17 cellular contexts compared by ENCODE assay signal in genomic region chr2:203830294-203831055, GRCh38. TPM values are rescaled to one million over a fixed set of nuclear protein-coding genes. Genes with fewer than 3 reads are reported as not detected.
DNase-seq lines count a peak whose midpoint lies in the region; ATAC-seq lines count a peak whose summit lies in the region.
"Had no signal": no experiment of that assay in that cellular context is flagged by ENCODE, and none has a peak within 500 bp of the region (broad histone marks: within the 10 kb centered on the region; RNA-seq: fewer than 3 reads in every experiment).

No MANE protein-coding gene starts in this region.

- H3K36me3 Mint-ChIP-seq in activated CD8-positive, alpha-beta memory T cell treated with anti-CD3 and anti-CD28 coated beads, Interleukin-2, amount 10 ng/mL, durations not matched to agents 7 days and 5 days = peaks cover 14% of the 10 kb centered on the region
- H3K36me3 Mint-ChIP-seq: memory B cell, neural progenitor cell had no signal

- peaks cover 11% of the 10 kb centered on the region for H3K9me3 Mint-ChIP-seq in activated CD8-positive, alpha-beta memory T cell treated with anti-CD3 and anti-CD28 coated beads, Interleukin-2, amount 10 ng/mL, durations not matched to agents 7 days and 5 days (ENCODE audit: low read depth)
- H3K9me3 Mint-ChIP-seq: memory B cell had no signal

- CTCF ChIA-PET in activated CD8-positive, alpha-beta memory T cell treated with anti-CD3 and anti-CD28 coated beads, Interleukin-2, amount 10 ng/mL, durations not matched to agents 7 days and 5 days (lab: Charles Lee) = interaction anchor here (0.7 to 2.9 kb wide), 6 partner anchors 14 to 106 kb away, joined by 3 to 23 read pairs (median 4); partner anchors contain the start of gene ICOS

- peak overlapping the region; percentile 19 for H3K4me3 Mint-ChIP-seq in activated CD8-positive, alpha-beta memory T cell treated with anti-CD3 and anti-CD28 coated beads, Interleukin-2, amount 10 ng/mL, durations not matched to agents 7 days and 5 days
- H3K4me3 Mint-ChIP-seq: memory B cell, neural progenitor cell had no signal

- no peaks in the 10 kb centered on the region for H3K27me3 Mint-ChIP-seq in activated CD8-positive, alpha-beta memory T cell treated with anti-CD3 and anti-CD28 coated beads, Interleukin-2, amount 10 ng/mL, durations not matched to agents 7 days and 5 days

- peak; percentile 84 for DNase-seq in activated CD8-positive, alpha-beta memory T cell treated with anti-CD3 and anti-CD28 coated beads, Interleukin-2, amount 10 ng/mL, durations not matched to agents 7 days and 5 days
- DNase-seq in activated CD8-positive, alpha-beta memory T cell treated with anti-CD3 and anti-CD28 coated beads for 24 hours = no peak
- peak; percentile 15 for DNase-seq in activated CD8-positive, alpha-beta memory T cell treated with anti-CD3 and anti-CD28 coated beads, Interleukin-2, amount 50 U/mL, for 24 hours (ENCODE audit: extremely low read depth)
- DNase-seq in lung microvascular endothelial cell (ENCODE audit: low read depth in 2 of 2) (peak; percentile 14 to 34), AG20443 (ENCODE audit: low spot score) (no peak), cerebellar nuclear complex (lab: John Stamatoyannopoulos, UW) (no peak), HUDEP-2 (lab: John Stamatoyannopoulos, UW; ENCODE audit: unreplicated experiment in 76 of 76) (no peak)
- peak; percentile 27 for DNase-seq in stimulated activated CD8-positive, alpha-beta memory T cell treated with anti-CD3 and anti-CD28 coated beads, Interleukin-4, amount 100 ng/mL, for 24 hours (ENCODE audit: low read depth)
- DNase-seq: H7, NCI-H1930, NCI-H748 treated with DMSO at 0.1 percent for 48 hours, right cardiac atrium, SW 1271 had no signal

- ATAC-seq in activated CD8-positive, alpha-beta memory T cell treated with anti-CD3 and anti-CD28 coated beads, Interleukin-2, amount 10 ng/mL, durations not matched to agents 7 days and 5 days = peak; percentile 93
- ATAC-seq: A549, right cardiac atrium had no signal

- H3K4me1 Mint-ChIP-seq in activated CD8-positive, alpha-beta memory T cell treated with anti-CD3 and anti-CD28 coated beads, Interleukin-2, amount 10 ng/mL, durations not matched to agents 7 days and 5 days = peaks cover 20% of the 10 kb centered on the region
- H3K4me1 Mint-ChIP-seq: memory B cell, neural progenitor cell had no signal

- H3K27ac Mint-ChIP-seq in activated CD8-positive, alpha-beta memory T cell treated with anti-CD3 and anti-CD28 coated beads, Interleukin-2, amount 10 ng/mL, durations not matched to agents 7 days and 5 days = peak overlapping the region; percentile 89
- H3K27ac Mint-ChIP-seq: memory B cell, neural progenitor cell had no signal

RNA-seq across cellular contexts. Expression of gene CTLA4, which starts 37.1 kb away (rescaled TPM):
- total RNA-seq in activated CD8-positive, alpha-beta memory T cell treated with anti-CD3 and anti-CD28 coated beads, Interleukin-2, amount 10 ng/mL, durations not matched to agents 7 days and 5 days = 10 to 100 TPM; 20.8 to 66.6 TPM
- total RNA-seq in lung microvascular endothelial cell = 0.40 and 0.44 TPM in 2 replicates
- total RNA-seq: ascending aorta, H7, right cardiac atrium had no signal

Comparison
In these comparisons a context has a peak if more than half of its experiments do, and no peak if none do; other contexts are left out.
1. DNase-seq: peak in activated CD8-positive, alpha-beta memory T cell treated with anti-CD3 and anti-CD28 coated beads, Interleukin-2, amount 10 ng/mL, durations not matched to agents 7 days and 5 days (single experiment), activated CD8-positive, alpha-beta memory T cell treated with anti-CD3 and anti-CD28 coated beads, Interleukin-2, amount 50 U/mL, for 24 hours (single experiment), lung microvascular endothelial cell (2 of 2) and stimulated activated CD8-positive, alpha-beta memory T cell treated with anti-CD3 and anti-CD28 coated beads, Interleukin-4, amount 100 ng/mL, for 24 hours (single experiment); none in activated CD8-positive, alpha-beta memory T cell treated with anti-CD3 and anti-CD28 coated beads for 24 hours (single experiment), AG20443 (single experiment), cerebellar nuclear complex (0 of 2) and HUDEP-2 (0 of 76).
2. RNA of gene CTLA4, which starts 37.1 kb away (total RNA-seq): 20.8 to 66.6 TPM in activated CD8-positive, alpha-beta memory T cell treated with anti-CD3 and anti-CD28 coated beads, Interleukin-2, amount 10 ng/mL, durations not matched to agents 7 days and 5 days; 0.40 to 0.44 TPM in lung microvascular endothelial cell; every median in the first group is over 10 times any median in the second.